In the genomic region with DNA sequence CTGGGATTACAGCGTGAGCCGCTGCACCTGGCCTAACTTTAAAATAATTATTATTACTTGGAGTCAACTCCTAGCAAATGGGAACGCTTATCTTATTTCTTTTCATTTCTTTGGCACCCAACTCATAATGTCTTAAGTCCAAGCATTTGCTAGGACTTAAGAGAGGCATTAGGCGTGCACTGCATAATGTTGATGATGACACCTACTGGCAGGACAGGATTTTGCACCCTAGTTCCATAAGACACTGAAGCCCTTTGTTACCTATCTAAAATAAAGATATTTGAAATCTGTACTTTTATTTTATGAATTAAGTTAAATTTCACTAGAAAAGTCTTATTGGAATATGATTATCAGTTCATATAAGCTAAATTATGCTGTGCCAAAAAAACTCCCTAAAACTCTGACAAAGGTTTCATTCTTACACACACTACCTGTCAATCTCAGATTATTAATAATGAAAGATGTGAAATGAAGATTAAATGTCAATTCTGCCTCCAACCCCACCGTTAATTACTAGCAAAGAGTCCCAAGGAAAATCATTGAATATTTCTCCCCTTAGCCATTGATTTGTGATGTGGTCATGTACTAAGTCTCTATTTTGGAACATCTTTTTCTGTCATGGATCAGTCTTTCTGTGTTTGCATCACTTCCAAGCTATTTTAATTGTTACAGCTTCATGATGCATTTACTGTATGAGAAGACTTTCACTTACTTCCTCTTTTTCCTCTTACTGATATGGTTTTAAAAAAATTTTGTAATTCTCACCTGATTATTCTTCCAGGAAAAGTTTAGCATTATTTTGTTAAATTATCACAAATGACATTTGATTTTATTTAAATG, we compare ENCODE assay signal across 8 cellular contexts. TPM values are rescaled to one million over a fixed set of nuclear protein-coding genes. Genes with fewer than 3 reads are reported as not detected.
DNase-seq lines count a peak whose midpoint lies in the region; ATAC-seq and TF ChIP-seq lines count a peak whose summit lies in the region.

No MANE protein-coding gene starts in this region.

- H3K4me3 Mint-ChIP-seq in activated CD4-positive, alpha-beta T cell treated with anti-CD3 and anti-CD28 coated beads, Interleukin-2, amount 10 ng/mL, durations not matched to agents 7 days and 5 days: no peak overlapping the region

- TF ChIP-seq CTCF in HEK293 (tag by site-specific recombination; IDR thresholded peaks at IDR 0.05) (no peak), OCI-LY7 (conservative IDR thresholded peaks at IDR 0.05; ENCODE audit: low read length) (peak; percentile 82), esophagus squamous epithelium (IDR thresholded peaks at IDR 0.05) (peak in 5 of 6 experiments; percentile 26 to 69 (median 46))

- no peak overlapping the region for H3K27ac Mint-ChIP-seq in activated CD4-positive, alpha-beta T cell treated with anti-CD3 and anti-CD28 coated beads, Interleukin-2, amount 10 ng/mL, durations not matched to agents 7 days and 5 days

- ATAC-seq in GM18505 (IDR thresholded peaks at IDR 0.05; ENCODE audit: unreplicated experiment): no peak

- no peak overlapping the region for H3K27ac ChIP-seq in HEK293 (ENCODE audit: extremely low read depth, low read depth, low read length)
- H3K27ac ChIP-seq in OCI-LY7 (ENCODE audit: low read depth, low read length, poor library complexity, severe bottlenecking): no peak overlapping the region
- H3K27ac ChIP-seq in esophagus squamous epithelium: no peak overlapping the region

- H3K36me3 ChIP-seq in HEK293 (ENCODE audit: control insufficient read depth in 2 of 2, insufficient read depth in 1 of 2, low read length in 2 of 2) (no peaks in the 10 kb centered on the region), OCI-LY7 (ENCODE audit: insufficient read depth, low read length) (no peaks in the 10 kb centered on the region), esophagus squamous epithelium (no peaks in the 10 kb centered on the region)

- POLR2A ChIA-PET in activated CD4-positive, alpha-beta T cell treated with anti-CD3 and anti-CD28 coated beads, Interleukin-2, amount 10 ng/mL, durations not matched to agents 7 days and 5 days (lab: Charles Lee): no interaction called here
- POLR2A ChIA-PET in HEK293 (lab: Yijun Ruan, JAX) (no interaction called here), OCI-LY7 (lab: Charles Lee) (no interaction called here)

- BruUV-seq in OCI-LY7 (replicated peaks; lab: Mats Ljungman, UMichigan): no TSS peak

- no peaks in the 10 kb centered on the region for H3K9me3 ChIP-seq in HEK293 (ENCODE audit: control insufficient read depth, insufficient read depth, low read depth, low read length)
- H3K9me3 ChIP-seq in OCI-LY7 (ENCODE audit: low read length): no peaks in the 10 kb centered on the region
- H3K9me3 ChIP-seq in esophagus squamous epithelium: no peaks in the 10 kb centered on the region

- peaks cover 0 to 9% (median 0%) of the 10 kb centered on the region in 4 donors for H3K27me3 ChIP-seq in esophagus squamous epithelium

- H2AFZ ChIP-seq in OCI-LY7 (ENCODE audit: low read length): no peak overlapping the region

- no peaks in the 10 kb centered on the region for H3K9me3 Mint-ChIP-seq in activated CD4-positive, alpha-beta T cell treated with anti-CD3 and anti-CD28 coated beads, Interleukin-2, amount 10 ng/mL, durations not matched to agents 7 days and 5 days

- H3K4me1 ChIP-seq in HEK293 (ENCODE audit: control insufficient read depth, insufficient read depth, low read length) (no peaks in the 10 kb centered on the region), OCI-LY7 (ENCODE audit: insufficient read depth, low read length, poor library complexity, severe bottlenecking) (no peaks in the 10 kb centered on the region), esophagus squamous epithelium (no peaks in the 10 kb centered on the region)

- no peaks in the 10 kb centered on the region for H3K36me3 Mint-ChIP-seq in activated CD4-positive, alpha-beta T cell treated with anti-CD3 and anti-CD28 coated beads, Interleukin-2, amount 10 ng/mL, durations not matched to agents 7 days and 5 days (ENCODE audit: low read depth)

- peak; percentile 27 for DNase-seq in activated CD4-positive, alpha-beta T cell treated with anti-CD3 and anti-CD28 coated beads, Interleukin-2, amount 10 ng/mL, durations not matched to agents 7 days and 5 days
- DNase-seq in activated CD4-positive, alpha-beta T cell treated with anti-CD3 and anti-CD28 coated beads, Interleukin-2, amount 50 U/mL, for 1 hour: no peak
- DNase-seq in OCI-LY7 (ENCODE audit: low spot score) (peak; percentile 43), esophagus squamous epithelium (lab: John Stamatoyannopoulos, UW) (no peak), pulmonary artery endothelial cell (ENCODE audit: low read depth, low spot score) (peak; percentile 27), cerebellum (ENCODE audit: low spot score) (no peak)

- no peaks in the 10 kb centered on the region for H3K4me1 Mint-ChIP-seq in activated CD4-positive, alpha-beta T cell treated with anti-CD3 and anti-CD28 coated beads, Interleukin-2, amount 10 ng/mL, durations not matched to agents 7 days and 5 days

- 53 to 59% methylated on average over 5 of the region's 5 CpGs for WGBS in esophagus squamous epithelium, 2 donors

- H3K4me3 ChIP-seq in HEK293 (ENCODE audit: low read depth, low read length) (no peak overlapping the region), OCI-LY7 (ENCODE audit: low read depth, low read length, poor library complexity, severe bottlenecking) (no peak overlapping the region), esophagus squamous epithelium (no peak overlapping the region)

- no peaks in the 10 kb centered on the region for H3K27me3 Mint-ChIP-seq in activated CD4-positive, alpha-beta T cell treated with anti-CD3 and anti-CD28 coated beads, Interleukin-2, amount 10 ng/mL, durations not matched to agents 7 days and 5 days

- TF ChIP-seq POLR2A in esophagus squamous epithelium (IDR thresholded peaks at IDR 0.05) (no peak), GM18505 (IDR thresholded peaks at IDR 0.05; ENCODE audit: borderline replicate concordance, extremely low read depth, insufficient read depth, insufficient read length) (no peak)

- H4K20me1 ChIP-seq in OCI-LY7 (ENCODE audit: insufficient read depth, low read length): no peaks in the 10 kb centered on the region

- H3K79me2 ChIP-seq in OCI-LY7 (ENCODE audit: insufficient read depth, low read depth, low read length): no peaks in the 10 kb centered on the region

- no peak overlapping the region for H3K4me2 ChIP-seq in OCI-LY7 (ENCODE audit: low read length)

- no peaks in the 10 kb centered on the region for H3K9me2 ChIP-seq in OCI-LY7 (ENCODE audit: insufficient read depth, low read length)

- intact Hi-C loops in OCI-LY7 (cut with micrococcal nuclease; ENCODE audit: unreplicated experiment) (loop anchor here (10.0 kb wide), 2 partner anchors 505 to 585 kb away; no protein-coding TSS in a partner anchor), esophagus squamous epithelium (cut with DNase I) (loop anchor here (10.0 kb wide), 1 partner anchor 585 kb away; no protein-coding TSS in a partner anchor)

- CTCF ChIA-PET in activated CD4-positive, alpha-beta T cell treated with anti-CD3 and anti-CD28 coated beads, Interleukin-2, amount 10 ng/mL, durations not matched to agents 7 days and 5 days (lab: Charles Lee): no interaction called here
- CTCF ChIA-PET in HEK293 (lab: Yijun Ruan, JAX): interaction anchor here (0.7 kb wide), 1 partner anchor 190 kb away, joined by 3 read pairs; no protein-coding TSS in a partner anchor
- CTCF ChIA-PET in OCI-LY7 (lab: Charles Lee; ENCODE audit: unreplicated experiment): no interaction called here

TF ChIP-seq in HEK293, 187 proteins besides CTCF, POLR2A, EP300 and RAD21:
- TF ChIP-seq ZNF654 (tag by site-specific recombination; IDR thresholded peaks at IDR 0.05; ENCODE audit: low read depth) (peak; percentile 43), WT1 (tag by site-specific recombination; IDR thresholded peaks at IDR 0.05) (no peak)

RNA-seq across cellular contexts. Expression of a gene that starts 12.7 kb away (rescaled TPM):
- not detected for total RNA-seq in activated CD4-positive, alpha-beta T cell treated with anti-CD3 and anti-CD28 coated beads, Interleukin-2, amount 10 ng/mL, durations not matched to agents 7 days and 5 days
- total RNA-seq in OCI-LY7 (2014; rRNA removed; shearing (Covaris generic)): not detected in 2 replicates
- total RNA-seq in OCI-LY7 (2022) (not detected in 2 replicates), esophagus squamous epithelium (under 1 TPM; 0.11 to 0.88 (median 0.28) TPM), pulmonary artery endothelial cell (31.6 and 36.5 TPM in 2 replicates), cerebellum (134 TPM)

Comparison
In these comparisons a context has a peak if more than half of its experiments do, and no peak if none do; other contexts are left out.
1. DNase-seq: peak in activated CD4-positive, alpha-beta T cell treated with anti-CD3 and anti-CD28 coated beads, Interleukin-2, amount 10 ng/mL, durations not matched to agents 7 days and 5 days (single experiment), OCI-LY7 (single experiment) and pulmonary artery endothelial cell (single experiment); none in activated CD4-positive, alpha-beta T cell treated with anti-CD3 and anti-CD28 coated beads, Interleukin-2, amount 50 U/mL, for 1 hour (single experiment), esophagus squamous epithelium (single experiment) and cerebellum (single experiment).
2. RNA of a gene that starts 12.7 kb away (total RNA-seq): 134 TPM in cerebellum (single experiment) and 31.6 to 36.5 TPM in pulmonary artery endothelial cell; 0.11 to 0.88 TPM in esophagus squamous epithelium, not detected in activated CD4-positive, alpha-beta T cell treated with anti-CD3 and anti-CD28 coated beads, Interleukin-2, amount 10 ng/mL, durations not matched to agents 7 days and 5 days and not detected in OCI-LY7; every median in the first group is over 10 times any median in the second.